In the genomic region with DNA sequence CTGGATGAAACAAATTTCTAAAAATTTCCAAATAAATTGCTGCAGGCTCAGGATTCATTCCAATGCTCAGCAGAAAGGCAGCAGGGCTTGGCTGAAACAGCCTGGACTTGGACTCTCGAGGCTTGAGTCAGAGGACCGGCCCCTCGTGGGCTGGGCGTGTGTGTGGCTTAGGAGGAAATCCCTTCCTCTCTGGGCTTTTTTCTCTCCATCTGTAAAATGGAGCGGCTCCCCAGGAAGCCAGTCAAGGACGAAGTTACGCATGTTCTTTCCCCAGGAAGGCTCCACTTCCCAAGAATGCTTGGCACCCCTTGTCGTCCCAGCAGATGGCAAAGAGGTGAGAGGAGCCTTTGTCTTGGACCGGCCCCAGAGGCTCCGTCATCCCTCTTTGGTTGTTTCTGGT, we compare ENCODE assay signal across 28 cellular contexts. TPM values are rescaled to one million over a fixed set of nuclear protein-coding genes. Genes with fewer than 3 reads are reported as not detected.
"Had no signal": no experiment of that assay in that cellular context is flagged by ENCODE, and none has a peak within 500 bp of the region (broad histone marks: within the 10 kb centered on the region; RNA-seq: fewer than 3 reads in every experiment).

No MANE protein-coding gene starts in this region.

- H3K9me3 Mint-ChIP-seq: activated CD4-positive, alpha-beta T cell treated with anti-CD3 and anti-CD28 coated beads, Interleukin-2, amount 10 ng/mL, durations not matched to agents 7 days and 5 days; activated CD8-positive, alpha-beta T cell treated with anti-CD3 and anti-CD28 coated beads for 36 hours; activated naive CD8-positive, alpha-beta T cell treated with anti-CD3 and anti-CD28 coated beads, Interleukin-2, amount 50 U/mL, for 24 hours; activated T-helper 1 cell treated with anti-CD3 and anti-CD28 coated beads, Interleukin-12 subunit alpha, Interleukin-12 subunit beta, Interleukin-2, Interleukin-4 antibody, amounts not matched to agents 30 ng/mL and 10 ng/mL and 1 ng/mL, durations not matched to agents 14 hours and 24 hours and 36 hours; dendritic cell treated with granulocyte-macrophage colony-stimulating factor and Interleukin-4, amounts not matched to agents 40 ng/mL and 50 ng/mL, for 4 days; nephron; stimulated activated memory B cell treated with anti-CD40 and anti-IgM and Interleukin-4, amounts not matched to agents 10 μg/mL and 1 μg/mL and 100 μg/mL, for 72 hours; T-helper 1 cell treated with Interleukin-12 subunit alpha and Interleukin-12 subunit beta and Interleukin-4 antibody, amounts not matched to agents 30 μg/mL and 1 μg/mL, for 36 hours had no signal

- H3K27me3 ChIP-seq: heart right ventricle, left lung, right lobe of liver, stomach, transverse colon had no signal

- H2AFZ ChIP-seq: parathyroid adenoma had no signal

- H3K27me3 Mint-ChIP-seq: activated CD4-positive, alpha-beta T cell treated with anti-CD3 and anti-CD28 coated beads, Interleukin-2, amount 10 ng/mL, durations not matched to agents 7 days and 5 days; activated CD8-positive, alpha-beta memory T cell treated with anti-CD3 and anti-CD28 coated beads, Interleukin-2, amount 10 ng/mL, durations not matched to agents 7 days and 5 days; activated CD8-positive, alpha-beta T cell treated with anti-CD3 and anti-CD28 coated beads for 36 hours; activated naive CD8-positive, alpha-beta T cell treated with anti-CD3 and anti-CD28 coated beads, Interleukin-2, amount 50 U/mL, for 24 hours; dendritic cell treated with granulocyte-macrophage colony-stimulating factor and Interleukin-4, amounts not matched to agents 40 ng/mL and 50 ng/mL, for 4 days; stimulated activated memory B cell treated with anti-CD40 and anti-IgM and Interleukin-4, amounts not matched to agents 10 μg/mL and 1 μg/mL and 100 μg/mL, for 72 hours had no signal

- H3K79me2 ChIP-seq: parathyroid adenoma had no signal

- H3K9ac ChIP-seq: parathyroid adenoma had no signal

- H3K27ac ChIP-seq: heart right ventricle, left lung, parathyroid adenoma, right lobe of liver, stomach, transverse colon, VCaP had no signal

- DNase-seq: activated CD4-positive, alpha-beta T cell treated with anti-CD3 and anti-CD28 coated beads, Interleukin-2, amount 10 ng/mL, durations not matched to agents 7 days and 5 days; activated CD4-positive, CD25-positive, alpha-beta regulatory T cell treated with anti-CD3 and anti-CD28 coated beads, Interleukin-2, amount 50 U/mL, for 72 hours; activated CD8-positive, alpha-beta memory T cell treated with anti-CD3 and anti-CD28 coated beads, Interleukin-2, amount 10 ng/mL, durations not matched to agents 7 days and 5 days; activated CD8-positive, alpha-beta T cell treated with anti-CD3 and anti-CD28 coated beads for 36 hours; activated gamma-delta T cell; activated naive CD4-positive, alpha-beta T cell treated with anti-CD3 and anti-CD28 coated beads, Interleukin-2, amount 50 U/mL, for 16 hours; activated naive CD8-positive, alpha-beta T cell treated with anti-CD3 and anti-CD28 coated beads, Interleukin-2, amount 50 U/mL, for 24 hours; effector memory CD4-positive, alpha-beta T cell; heart right ventricle; left lung; right lobe of liver; small intestine; stimulated activated CD4-positive, alpha-beta T cell treated with anti-CD3 and anti-CD28 coated beads, Interleukin-15, amount 100 ng/mL, for 24 hours; stomach; transverse colon had no signal

- H3K4me1 ChIP-seq: left lung, parathyroid adenoma, stomach, transverse colon had no signal

- ATAC-seq: activated CD8-positive, alpha-beta memory T cell treated with anti-CD3 and anti-CD28 coated beads, Interleukin-2, amount 10 ng/mL, durations not matched to agents 7 days and 5 days; activated CD8-positive, alpha-beta T cell treated with anti-CD3 and anti-CD28 coated beads for 36 hours; activated naive CD8-positive, alpha-beta T cell treated with anti-CD3 and anti-CD28 coated beads, Interleukin-2, amount 50 U/mL, for 24 hours; esophagus mucosa; heart right ventricle; left lung; right lobe of liver; stimulated activated memory B cell treated with anti-CD40 and anti-IgM and Interleukin-4, amounts not matched to agents 10 μg/mL and 1 μg/mL and 100 μg/mL, for 72 hours had no signal

- H3K4me3 Mint-ChIP-seq: activated CD4-positive, alpha-beta T cell treated with anti-CD3 and anti-CD28 coated beads, Interleukin-2, amount 10 ng/mL, durations not matched to agents 7 days and 5 days; activated CD8-positive, alpha-beta memory T cell treated with anti-CD3 and anti-CD28 coated beads, Interleukin-2, amount 10 ng/mL, durations not matched to agents 7 days and 5 days; activated CD8-positive, alpha-beta T cell treated with anti-CD3 and anti-CD28 coated beads for 36 hours; activated naive CD8-positive, alpha-beta T cell treated with anti-CD3 and anti-CD28 coated beads, Interleukin-2, amount 50 U/mL, for 24 hours; activated T-helper 1 cell treated with anti-CD3 and anti-CD28 coated beads, Interleukin-12 subunit alpha, Interleukin-12 subunit beta, Interleukin-2, Interleukin-4 antibody, amounts not matched to agents 30 ng/mL and 10 ng/mL and 1 ng/mL, durations not matched to agents 14 hours and 24 hours and 36 hours; dendritic cell treated with granulocyte-macrophage colony-stimulating factor and Interleukin-4, amounts not matched to agents 40 ng/mL and 50 ng/mL, for 4 days; nephron; stimulated activated memory B cell treated with anti-CD40 and anti-IgM and Interleukin-4, amounts not matched to agents 10 μg/mL and 1 μg/mL and 100 μg/mL, for 72 hours; T-helper 1 cell treated with Interleukin-12 subunit alpha and Interleukin-12 subunit beta and Interleukin-4 antibody, amounts not matched to agents 30 μg/mL and 1 μg/mL, for 36 hours had no signal

- H3K4me1 Mint-ChIP-seq: activated CD4-positive, alpha-beta T cell treated with anti-CD3 and anti-CD28 coated beads, Interleukin-2, amount 10 ng/mL, durations not matched to agents 7 days and 5 days; activated naive CD8-positive, alpha-beta T cell treated with anti-CD3 and anti-CD28 coated beads, Interleukin-2, amount 50 U/mL, for 24 hours; nephron; stimulated activated memory B cell treated with anti-CD40 and anti-IgM and Interleukin-4, amounts not matched to agents 10 μg/mL and 1 μg/mL and 100 μg/mL, for 72 hours had no signal

- H3K27ac Mint-ChIP-seq: activated CD4-positive, alpha-beta T cell treated with anti-CD3 and anti-CD28 coated beads, Interleukin-2, amount 10 ng/mL, durations not matched to agents 7 days and 5 days; activated CD8-positive, alpha-beta memory T cell treated with anti-CD3 and anti-CD28 coated beads, Interleukin-2, amount 10 ng/mL, durations not matched to agents 7 days and 5 days; activated CD8-positive, alpha-beta T cell treated with anti-CD3 and anti-CD28 coated beads for 36 hours; activated naive CD8-positive, alpha-beta T cell treated with anti-CD3 and anti-CD28 coated beads, Interleukin-2, amount 50 U/mL, for 24 hours; activated T-helper 1 cell treated with anti-CD3 and anti-CD28 coated beads, Interleukin-12 subunit alpha, Interleukin-12 subunit beta, Interleukin-2, Interleukin-4 antibody, amounts not matched to agents 30 ng/mL and 10 ng/mL and 1 ng/mL, durations not matched to agents 14 hours and 24 hours and 36 hours; dendritic cell treated with granulocyte-macrophage colony-stimulating factor and Interleukin-4, amounts not matched to agents 40 ng/mL and 50 ng/mL, for 4 days; nephron; stimulated activated memory B cell treated with anti-CD40 and anti-IgM and Interleukin-4, amounts not matched to agents 10 μg/mL and 1 μg/mL and 100 μg/mL, for 72 hours; T-helper 1 cell treated with Interleukin-12 subunit alpha and Interleukin-12 subunit beta and Interleukin-4 antibody, amounts not matched to agents 30 μg/mL and 1 μg/mL, for 36 hours had no signal

- H3K9me3 ChIP-seq: heart right ventricle, left lung, right lobe of liver, stomach, transverse colon had no signal

- H3K4me3 ChIP-seq: heart right ventricle, left lung, right lobe of liver, stomach, transverse colon had no signal

RNA-seq across cellular contexts. Expression of a gene that starts 22.4 kb away (rescaled TPM):
- total RNA-seq: kidney epithelial cell, mononuclear cell, transverse colon had no signal

RNA-seq across cellular contexts. Expression of a gene that starts 27.5 kb away (rescaled TPM):
- total RNA-seq: activated CD4-positive, alpha-beta T cell treated with anti-CD3 and anti-CD28 coated beads, Interleukin-2, amount 10 ng/mL, durations not matched to agents 7 days and 5 days; activated CD8-positive, alpha-beta memory T cell treated with anti-CD3 and anti-CD28 coated beads, Interleukin-2, amount 10 ng/mL, durations not matched to agents 7 days and 5 days; activated CD8-positive, alpha-beta T cell treated with anti-CD3 and anti-CD28 coated beads for 36 hours; activated T-helper 1 cell treated with anti-CD3 and anti-CD28 coated beads, Interleukin-12 subunit alpha, Interleukin-12 subunit beta, Interleukin-2, Interleukin-4 antibody, amounts not matched to agents 30 ng/mL and 10 ng/mL and 1 ng/mL, durations not matched to agents 14 hours and 24 hours and 36 hours; chondrocyte; esophagus mucosa; heart right ventricle; kidney epithelial cell; left lung; mononuclear cell; myocyte; right lobe of liver; stomach; temporal lobe; transverse colon had no signal
- polyA plus RNA-seq: heart right ventricle, small intestine, stomach had no signal
